ENCODE assay signal across 29 cellular contexts in the genomic region with DNA sequence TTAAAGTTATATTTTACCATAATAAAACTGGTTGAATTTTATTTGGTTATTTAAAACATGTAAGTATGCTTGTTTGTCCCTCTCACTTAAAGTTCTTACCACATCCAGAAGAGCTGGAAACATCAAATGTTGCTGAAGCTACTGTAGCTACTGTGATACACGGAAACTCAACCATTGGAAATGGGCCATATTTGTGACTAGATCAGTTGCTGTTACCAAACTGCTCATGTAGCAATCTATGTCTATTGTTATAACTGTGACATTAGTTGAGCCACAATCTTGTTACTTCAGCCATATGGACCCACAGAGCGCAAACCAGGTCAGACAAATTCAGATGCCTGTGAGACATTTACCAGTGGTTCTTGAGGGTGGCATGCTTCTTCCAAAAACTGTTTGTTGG. TPM values are rescaled to one million over a fixed set of nuclear protein-coding genes. Genes with fewer than 3 reads are reported as not detected.
"Had no signal": no experiment of that assay in that cellular context is flagged by ENCODE, and none has a peak within 500 bp of the region (broad histone marks: within the 10 kb centered on the region; RNA-seq: fewer than 3 reads in every experiment).

No MANE protein-coding gene starts in this region.

- H3K9me3 Mint-ChIP-seq: activated B cell treated with CpG ODN at 0.5 μM for 24 hours; activated CD4-positive, alpha-beta memory T cell treated with anti-CD3 and anti-CD28 coated beads for 36 hours; activated naive CD4-positive, alpha-beta T cell treated with anti-CD3 and anti-CD28 coated beads for 36 hours; activated naive CD4-positive, alpha-beta T cell treated with anti-CD3 and anti-CD28 coated beads, Interleukin-2, amount 50 U/mL, for 72 hours; activated T-helper 17 cell treated with anti-CD3 and anti-CD28 coated beads, Interleukin-2, amount 50 U/mL, for 72 hours had no signal

- DNase-seq: activated B cell treated with CpG ODN at 0.5 μM for 24 hours; activated CD4-positive, alpha-beta memory T cell treated with anti-CD3 and anti-CD28 coated beads for 36 hours; activated CD4-positive, alpha-beta T cell treated with anti-CD3 and anti-CD28 coated beads for 4 hours; activated CD4-positive, alpha-beta T cell treated with anti-CD3 and anti-CD28 coated beads, Interleukin-2, amount 50 U/mL, for 1 hour; activated CD4-positive, CD25-positive, alpha-beta regulatory T cell treated with anti-CD3 and anti-CD28 coated beads, Interleukin-2, amount 50 U/mL, for 72 hours; activated CD8-positive, alpha-beta memory T cell treated with anti-CD3 and anti-CD28 coated beads, Interleukin-2, amount 10 ng/mL, durations not matched to agents 7 days and 5 days; activated CD8-positive, alpha-beta memory T cell treated with anti-CD3 and anti-CD28 coated beads, Interleukin-2, amount 50 U/mL, for 48 hours; activated gamma-delta T cell; activated naive CD4-positive, alpha-beta T cell treated with anti-CD3 and anti-CD28 coated beads for 36 hours; activated T-cell treated with anti-CD3 and anti-CD28 coated beads, Interleukin-2, amount 50 U/mL, for 48 hours; aorta; brain microvascular endothelial cell; central memory CD4-positive, alpha-beta T cell; MM.1S; NCI-H1105; NCI-H1417 treated with DMSO at 0.1 percent for 48 hours; NCI-H187 treated with DMSO at 0.1 percent for 48 hours; NCI-H2081 treated with DMSO at 0.1 percent for 48 hours; NCI-H226; NCI-H446 treated with DMSO at 0.1 percent for 48 hours; NCI-H524 treated with DMSO at 0.1 percent for 48 hours; RPMI8226; SHP77 treated with DMSO at 0.1 percent for 48 hours; SW 1271; T-helper 1 cell; T-helper 2 cell; T-helper 9 cell had no signal

- H3K27ac Mint-ChIP-seq: activated B cell treated with CpG ODN at 0.5 μM for 24 hours; activated CD4-positive, alpha-beta memory T cell treated with anti-CD3 and anti-CD28 coated beads for 36 hours; activated CD8-positive, alpha-beta memory T cell treated with anti-CD3 and anti-CD28 coated beads, Interleukin-2, amount 10 ng/mL, durations not matched to agents 7 days and 5 days; activated naive CD4-positive, alpha-beta T cell treated with anti-CD3 and anti-CD28 coated beads for 36 hours; activated naive CD4-positive, alpha-beta T cell treated with anti-CD3 and anti-CD28 coated beads, Interleukin-2, amount 50 U/mL, for 72 hours; activated T-helper 17 cell treated with anti-CD3 and anti-CD28 coated beads, Interleukin-2, amount 50 U/mL, for 72 hours had no signal

- H3K4me1 Mint-ChIP-seq: activated B cell treated with CpG ODN at 0.5 μM for 24 hours; activated CD8-positive, alpha-beta memory T cell treated with anti-CD3 and anti-CD28 coated beads, Interleukin-2, amount 10 ng/mL, durations not matched to agents 7 days and 5 days; activated T-helper 17 cell treated with anti-CD3 and anti-CD28 coated beads, Interleukin-2, amount 50 U/mL, for 72 hours had no signal

- H3K36me3 Mint-ChIP-seq: activated CD4-positive, alpha-beta memory T cell treated with anti-CD3 and anti-CD28 coated beads for 36 hours; activated CD8-positive, alpha-beta memory T cell treated with anti-CD3 and anti-CD28 coated beads, Interleukin-2, amount 10 ng/mL, durations not matched to agents 7 days and 5 days; activated naive CD4-positive, alpha-beta T cell treated with anti-CD3 and anti-CD28 coated beads, Interleukin-2, amount 50 U/mL, for 72 hours had no signal

- H3K4me3 Mint-ChIP-seq: activated B cell treated with CpG ODN at 0.5 μM for 24 hours; activated CD4-positive, alpha-beta memory T cell treated with anti-CD3 and anti-CD28 coated beads for 36 hours; activated CD8-positive, alpha-beta memory T cell treated with anti-CD3 and anti-CD28 coated beads, Interleukin-2, amount 10 ng/mL, durations not matched to agents 7 days and 5 days; activated naive CD4-positive, alpha-beta T cell treated with anti-CD3 and anti-CD28 coated beads for 36 hours; activated T-helper 17 cell treated with anti-CD3 and anti-CD28 coated beads, Interleukin-2, amount 50 U/mL, for 72 hours had no signal

RNA-seq across cellular contexts. Expression of a gene that starts 41.6 kb away (rescaled TPM):
- total RNA-seq: activated B cell treated with CpG ODN at 0.5 μM for 24 hours; activated CD4-positive, alpha-beta memory T cell treated with anti-CD3 and anti-CD28 coated beads for 36 hours; activated naive CD4-positive, alpha-beta T cell treated with anti-CD3 and anti-CD28 coated beads for 36 hours had no signal
